Comparison of ENCODE assay signal across 21 cellular contexts in the genomic region with DNA sequence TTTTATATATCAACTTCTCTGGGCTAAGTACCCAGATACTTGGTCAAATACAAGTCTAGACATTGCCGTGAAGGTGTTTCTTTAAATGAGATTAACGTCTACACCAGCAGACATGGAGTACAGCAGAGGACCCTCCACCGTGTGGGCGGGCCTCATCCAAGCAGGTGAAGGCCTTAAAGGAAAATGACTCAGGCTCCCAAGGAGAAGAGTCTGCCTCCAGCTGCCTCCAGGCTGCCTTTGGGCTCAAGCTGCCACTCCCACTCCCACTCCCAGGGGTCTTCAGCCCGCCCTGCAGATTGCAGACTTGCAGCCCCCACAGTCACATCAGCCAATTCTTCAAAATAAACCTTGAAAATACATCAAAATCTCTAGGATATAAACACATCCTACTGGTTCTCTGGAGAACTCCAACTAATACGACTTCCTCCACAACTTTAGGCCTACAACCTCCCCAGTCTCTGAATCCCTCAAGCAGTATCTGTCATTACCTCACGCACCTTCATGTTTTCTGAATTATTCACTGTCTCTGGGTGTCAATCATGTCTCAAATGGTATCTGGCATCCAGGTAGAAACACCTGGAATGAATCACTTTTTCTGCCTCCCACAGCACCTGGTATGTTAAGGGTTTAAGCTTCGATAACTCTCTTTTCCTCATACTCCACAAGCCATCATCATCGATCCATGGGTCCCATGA. TPM values are rescaled to one million over a fixed set of nuclear protein-coding genes. Genes with fewer than 3 reads are reported as not detected.
A peak's percentile ranks its signal among the peaks of the same experiment; 100 is the strongest.
DNase-seq lines count a peak whose midpoint lies in the region; ATAC-seq, FAIRE-seq and TF ChIP-seq lines count a peak whose summit lies in the region.
"Had no signal": no experiment of that assay in that cellular context is flagged by ENCODE, and none has a peak within 500 bp of the region (broad histone marks: within the 10 kb centered on the region; RNA-seq: fewer than 3 reads in every experiment).

No MANE protein-coding gene starts in this region.

- TF ChIP-seq EP300 in suprapubic skin (IDR thresholded peaks at IDR 0.05), result no peak

- POLR2A ChIA-PET in activated naive CD8-positive, alpha-beta T cell treated with anti-CD3 and anti-CD28 coated beads, Interleukin-2, amount 10 ng/mL, durations not matched to agents 7 days and 5 days (lab: Charles Lee), result no interaction called here

- H3K27ac ChIP-seq in keratinocyte (ENCODE audit: control insufficient read depth, insufficient read depth, low read length) (peak overlapping the region; percentile 34), suprapubic skin (no peak overlapping the region)
- H3K27ac ChIP-seq: gastroesophageal sphincter, PC-9 had no signal

- no peaks in the 10 kb centered on the region for H3K9me3 Mint-ChIP-seq in stimulated activated naive CD8-positive, alpha-beta T cell treated with anti-CD3 and anti-CD28 coated beads, Interleukin-15, Interleukin-2, amounts not matched to agents 100 ng/mL and 50 ng/mL, for 24 hours
- H3K9me3 Mint-ChIP-seq in stimulated activated naive CD8-positive, alpha-beta T cell treated with anti-CD3 and anti-CD28 coated beads, Interleukin-15, amount 100 ng/mL, for 72 hours, result no peaks in the 10 kb centered on the region
- no peaks in the 10 kb centered on the region for H3K9me3 Mint-ChIP-seq in activated naive CD8-positive, alpha-beta T cell treated with anti-CD3 and anti-CD28 coated beads, Interleukin-2, amount 10 ng/mL, durations not matched to agents 7 days and 5 days
- H3K9me3 Mint-ChIP-seq: activated naive CD4-positive, alpha-beta T cell treated with anti-CD3 and anti-CD28 coated beads, Interleukin-2, amount 50 U/mL, for 72 hours; CD8-positive, alpha-beta T cell; mesothelial cell of epicardium had no signal

- H3K9ac ChIP-seq in keratinocyte (ENCODE audit: control insufficient read depth, extremely low read depth, insufficient read depth, low read length), result no peak overlapping the region

- no peak for TF ChIP-seq POLR2A in suprapubic skin (IDR thresholded peaks at IDR 0.05)

- H3K27ac Mint-ChIP-seq in stimulated activated naive CD8-positive, alpha-beta T cell treated with anti-CD3 and anti-CD28 coated beads, Interleukin-15, Interleukin-2, amounts not matched to agents 100 ng/mL and 50 ng/mL, for 24 hours, result peak overlapping the region; percentile 62
- H3K27ac Mint-ChIP-seq in stimulated activated naive CD8-positive, alpha-beta T cell treated with anti-CD3 and anti-CD28 coated beads, Interleukin-15, amount 100 ng/mL, for 72 hours, result peak overlapping the region in 1 of 2 donors; percentile 76
- H3K27ac Mint-ChIP-seq in activated naive CD8-positive, alpha-beta T cell treated with anti-CD3 and anti-CD28 coated beads, Interleukin-2, amount 10 ng/mL, durations not matched to agents 7 days and 5 days, result peak overlapping the region; percentile 52
- H3K27ac Mint-ChIP-seq: CD8-positive, alpha-beta T cell; mesothelial cell of epicardium had no signal

- no peak for ATAC-seq in stimulated activated naive CD8-positive, alpha-beta T cell treated with anti-CD3 and anti-CD28 coated beads, Interleukin-15, amount 100 ng/mL, for 72 hours
- no peak for ATAC-seq in activated naive CD8-positive, alpha-beta T cell treated with anti-CD3 and anti-CD28 coated beads, Interleukin-2, amount 10 ng/mL, durations not matched to agents 7 days and 5 days (ENCODE audit: low read depth)
- ATAC-seq: activated naive CD4-positive, alpha-beta T cell treated with anti-CD3 and anti-CD28 coated beads, Interleukin-2, amount 50 U/mL, for 72 hours; CD8-positive, alpha-beta T cell; gastroesophageal sphincter had no signal

- H3K4me3 Mint-ChIP-seq in stimulated activated naive CD8-positive, alpha-beta T cell treated with anti-CD3 and anti-CD28 coated beads, Interleukin-15, Interleukin-2, amounts not matched to agents 100 ng/mL and 50 ng/mL, for 24 hours, result no peak overlapping the region
- no peak overlapping the region for H3K4me3 Mint-ChIP-seq in stimulated activated naive CD8-positive, alpha-beta T cell treated with anti-CD3 and anti-CD28 coated beads, Interleukin-15, amount 100 ng/mL, for 72 hours
- H3K4me3 Mint-ChIP-seq in activated naive CD8-positive, alpha-beta T cell treated with anti-CD3 and anti-CD28 coated beads, Interleukin-2, amount 10 ng/mL, durations not matched to agents 7 days and 5 days, result peak overlapping the region; percentile 0
- H3K4me3 Mint-ChIP-seq: CD8-positive, alpha-beta T cell; mesothelial cell of epicardium had no signal

- peaks cover 5% of the 10 kb centered on the region for H3K9me1 ChIP-seq in keratinocyte (ENCODE audit: control insufficient read depth, extremely low read depth, insufficient read depth, low read length)

- dilution Hi-C loops in keratinocyte (cut with MboI; ENCODE audit: extremely low pct_ligation_motif_present, low sequenced_read_pairs), result no loop called here

- no peaks in the 10 kb centered on the region for H3K27me3 Mint-ChIP-seq in stimulated activated naive CD8-positive, alpha-beta T cell treated with anti-CD3 and anti-CD28 coated beads, Interleukin-15, Interleukin-2, amounts not matched to agents 100 ng/mL and 50 ng/mL, for 24 hours
- no peaks in the 10 kb centered on the region for H3K27me3 Mint-ChIP-seq in stimulated activated naive CD8-positive, alpha-beta T cell treated with anti-CD3 and anti-CD28 coated beads, Interleukin-15, amount 100 ng/mL, for 72 hours
- H3K27me3 Mint-ChIP-seq in activated naive CD8-positive, alpha-beta T cell treated with anti-CD3 and anti-CD28 coated beads, Interleukin-2, amount 10 ng/mL, durations not matched to agents 7 days and 5 days, result no peaks in the 10 kb centered on the region

- H3K4me3 ChIP-seq in keratinocyte (ENCODE audit: control insufficient read depth in 2 of 3, extremely low read depth in 1 of 3, insufficient read depth in 2 of 3, low read depth in 1 of 3, low read length in 3 of 3), result no peak overlapping the region
- no peak overlapping the region for H3K4me3 ChIP-seq in suprapubic skin
- H3K4me3 ChIP-seq: gastroesophageal sphincter, MG63, PC-9 had no signal

- H3K36me3 Mint-ChIP-seq in stimulated activated naive CD8-positive, alpha-beta T cell treated with anti-CD3 and anti-CD28 coated beads, Interleukin-15, Interleukin-2, amounts not matched to agents 100 ng/mL and 50 ng/mL, for 24 hours (ENCODE audit: low read depth), result peaks cover 61% of the 10 kb centered on the region
- H3K36me3 Mint-ChIP-seq in activated naive CD8-positive, alpha-beta T cell treated with anti-CD3 and anti-CD28 coated beads, Interleukin-2, amount 10 ng/mL, durations not matched to agents 7 days and 5 days, result peaks cover 24% of the 10 kb centered on the region

- H3K9me3 ChIP-seq in keratinocyte (ENCODE audit: control insufficient read depth, low read depth, low read length) (no peaks in the 10 kb centered on the region), suprapubic skin (no peaks in the 10 kb centered on the region)
- H3K9me3 ChIP-seq: gastroesophageal sphincter, MG63 had no signal

- peak; percentile 13 for FAIRE-seq in keratinocyte (lab: Jason Lieb, UNC)

- H3K36me3 ChIP-seq in keratinocyte (ENCODE audit: control insufficient read depth in 2 of 2, extremely low read depth in 1 of 2, insufficient read depth in 2 of 2, low read length in 2 of 2) (peaks cover 8 to 29% of the 10 kb centered on the region in 2 experiments), suprapubic skin (peaks cover 30% of the 10 kb centered on the region)

- TF ChIP-seq CTCF in keratinocyte (optimal IDR thresholded peaks at IDR 0.05 in 1 of 3, IDR thresholded peaks at IDR 0.05 in 1 of 3, conservative IDR thresholded peaks at IDR 0.05 in 1 of 3; ENCODE audit: extremely low read depth in 1 of 3, insufficient read depth in 2 of 3, low read length in 3 of 3) (no peak), suprapubic skin (IDR thresholded peaks at IDR 0.05) (no peak)

- H2AFZ ChIP-seq in keratinocyte (ENCODE audit: control insufficient read depth, low read length), result no peak overlapping the region
- H2AFZ ChIP-seq: PC-9 had no signal

- DNase-seq in stimulated activated naive CD8-positive, alpha-beta T cell treated with anti-CD3 and anti-CD28 coated beads, Interleukin-15, amount 100 ng/mL, for 72 hours, result no peak
- DNase-seq in activated naive CD8-positive, alpha-beta T cell treated with anti-CD3 and anti-CD28 coated beads, Interleukin-2, amount 10 ng/mL, durations not matched to agents 7 days and 5 days, result no peak
- peak; percentile 44 for DNase-seq in keratinocyte (ENCODE audit: low read depth, low spot score)
- DNase-seq in activated naive CD4-positive, alpha-beta T cell (lab: John Stamatoyannopoulos, UW), result no peak
- DNase-seq in NCI-H748 treated with DMSO at 0.1 percent for 48 hours (lab: John Stamatoyannopoulos, UW), result no peak
- DNase-seq in suprapubic skin (ENCODE audit: low spot score in 2 of 2), result no peak
- no peak for DNase-seq in RPMI8226
- DNase-seq: activated CD4-positive, CD25-positive, alpha-beta regulatory T cell treated with anti-CD3 and anti-CD28 coated beads, Interleukin-2, amount 50 U/mL, for 72 hours; CD8-positive, alpha-beta T cell; dermis blood vessel endothelial cell; DND-41; MG63; NCI-H146; NCI-H82; PC-9; retina; T1000 had no signal

- no peak overlapping the region for H3K4me2 ChIP-seq in keratinocyte (ENCODE audit: control insufficient read depth, extremely low read depth, insufficient read depth, low read depth, low read length)
- H3K4me2 ChIP-seq: PC-9 had no signal

- H3K4me1 ChIP-seq in keratinocyte (ENCODE audit: control insufficient read depth, extremely low read depth, insufficient read depth, low read length) (peaks cover 12% of the 10 kb centered on the region), suprapubic skin (peaks cover 9% of the 10 kb centered on the region)

- H3K79me2 ChIP-seq in keratinocyte (ENCODE audit: control insufficient read depth, insufficient read depth, low read length), result peaks cover 48% of the 10 kb centered on the region

- 82% methylated on average over 9 of the region's 9 CpGs for WGBS in suprapubic skin

- H3K27me3 ChIP-seq in keratinocyte (ENCODE audit: control insufficient read depth, extremely low read depth, insufficient read depth, low read length) (no peaks in the 10 kb centered on the region), suprapubic skin (no peaks in the 10 kb centered on the region)
- H3K27me3 ChIP-seq: gastroesophageal sphincter, MG63 had no signal

- H4K20me1 ChIP-seq in keratinocyte (ENCODE audit: control insufficient read depth, extremely low read depth, insufficient read depth, low read length), result no peaks in the 10 kb centered on the region

- peaks cover 54% of the 10 kb centered on the region for H3K4me1 Mint-ChIP-seq in stimulated activated naive CD8-positive, alpha-beta T cell treated with anti-CD3 and anti-CD28 coated beads, Interleukin-15, Interleukin-2, amounts not matched to agents 100 ng/mL and 50 ng/mL, for 24 hours (ENCODE audit: low read depth)
- peaks cover 65% of the 10 kb centered on the region for H3K4me1 Mint-ChIP-seq in stimulated activated naive CD8-positive, alpha-beta T cell treated with anti-CD3 and anti-CD28 coated beads, Interleukin-15, amount 100 ng/mL, for 72 hours
- H3K4me1 Mint-ChIP-seq in activated naive CD8-positive, alpha-beta T cell treated with anti-CD3 and anti-CD28 coated beads, Interleukin-2, amount 10 ng/mL, durations not matched to agents 7 days and 5 days, result peaks cover 33% of the 10 kb centered on the region

RNA-seq across cellular contexts. Expression of gene ITGB1BP1, which starts 6.9 kb away (rescaled TPM):
- 100 to 1,000 TPM; 104 to 122 TPM for total RNA-seq in activated naive CD8-positive, alpha-beta T cell treated with anti-CD3 and anti-CD28 coated beads, Interleukin-2, amount 10 ng/mL, durations not matched to agents 7 days and 5 days
- 84.9 to 169 TPM (median 110 TPM) in 3 replicates for polyA plus RNA-seq in keratinocyte
- 240 TPM for polyA plus RNA-seq in keratinocyte (2011; ENCODE audit: low read depth)
- 102 and 193 TPM in 2 replicates for polyA plus RNA-seq in keratinocyte (2011; cell fraction: cytosol; rRNA removed)
- 63.5 and 80.4 TPM in 2 replicates for polyA plus RNA-seq in keratinocyte (2011; cell fraction: nucleus; rRNA removed)
- polyA plus RNA-seq in keratinocyte (2012; ENCODE audit: low replicate concordance), result 99.1 and 142 TPM in 2 replicates
- polyA minus RNA-seq in keratinocyte, result 17.4 to 50.2 TPM (median 37.7 TPM) in 3 replicates
- polyA minus RNA-seq in keratinocyte (2011; cell fraction: cytosol; rRNA and poly(A)+ RNA removed), result 41.6 TPM
- 6.2 and 9.4 TPM in 2 replicates for polyA minus RNA-seq in keratinocyte (2011; cell fraction: nucleus; rRNA and poly(A)+ RNA removed)
- 10 to 100 TPM; 24.9 to 50.9 (median 30.8) TPM for total RNA-seq in suprapubic skin

RNA-seq across cellular contexts. Expression of gene CPSF3, which starts 7.0 kb away (rescaled TPM):
- total RNA-seq in activated naive CD8-positive, alpha-beta T cell treated with anti-CD3 and anti-CD28 coated beads, Interleukin-2, amount 10 ng/mL, durations not matched to agents 7 days and 5 days, result 10 to 100 TPM; 43.3 to 48.0 TPM
- polyA plus RNA-seq in keratinocyte, result 21.1 to 42.8 TPM (median 31.1 TPM) in 3 replicates
- 99.1 TPM for polyA plus RNA-seq in keratinocyte (2011; ENCODE audit: low read depth)
- polyA plus RNA-seq in keratinocyte (2011; cell fraction: cytosol; rRNA removed), result 30.4 and 49.9 TPM in 2 replicates
- 59.7 and 69.4 TPM in 2 replicates for polyA plus RNA-seq in keratinocyte (2011; cell fraction: nucleus; rRNA removed)
- polyA plus RNA-seq in keratinocyte (2012; ENCODE audit: low replicate concordance), result 33.4 and 41.4 TPM in 2 replicates
- polyA minus RNA-seq in keratinocyte, result 15.1 to 37.6 TPM (median 18.3 TPM) in 3 replicates
- polyA minus RNA-seq in keratinocyte (2011; cell fraction: cytosol; rRNA and poly(A)+ RNA removed), result 20.0 TPM
- polyA minus RNA-seq in keratinocyte (2011; cell fraction: nucleus; rRNA and poly(A)+ RNA removed), result 15.4 and 35.4 TPM in 2 replicates
- total RNA-seq in suprapubic skin, result 10 to 100 TPM; 20.5 to 48.5 (median 29.2) TPM

RNA-seq across cellular contexts. Expression of gene IAH1, which starts 57.9 kb away (rescaled TPM):
- 10 to 100 TPM; 73.6 to 73.9 TPM for total RNA-seq in activated naive CD8-positive, alpha-beta T cell treated with anti-CD3 and anti-CD28 coated beads, Interleukin-2, amount 10 ng/mL, durations not matched to agents 7 days and 5 days
- polyA plus RNA-seq in keratinocyte, result 56.9 to 65.0 TPM (median 59.6 TPM) in 3 replicates
- polyA plus RNA-seq in keratinocyte (2011; ENCODE audit: low read depth), result 17.9 TPM
- 52.0 and 75.2 TPM in 2 replicates for polyA plus RNA-seq in keratinocyte (2011; cell fraction: cytosol; rRNA removed)
- polyA plus RNA-seq in keratinocyte (2011; cell fraction: nucleus; rRNA removed), result 24.3 and 30.5 TPM in 2 replicates
- 39.3 and 47.1 TPM in 2 replicates for polyA plus RNA-seq in keratinocyte (2012; ENCODE audit: low replicate concordance)
- 10.1 to 41.5 TPM (median 20.8 TPM) in 3 replicates for polyA minus RNA-seq in keratinocyte
- 13.6 TPM for polyA minus RNA-seq in keratinocyte (2011; cell fraction: cytosol; rRNA and poly(A)+ RNA removed)
- 7.3 TPM in 2 replicates for polyA minus RNA-seq in keratinocyte (2011; cell fraction: nucleus; rRNA and poly(A)+ RNA removed)
- 10 to 100 TPM; 23.8 to 33.8 (median 26.4) TPM for total RNA-seq in suprapubic skin
